ENCODE assay signal across 1 cellular context in genomic region chr13:83881917-83882625, GRCh38.
TF ChIP-seq lines count a peak whose summit lies in the region.

A gene with protein sequence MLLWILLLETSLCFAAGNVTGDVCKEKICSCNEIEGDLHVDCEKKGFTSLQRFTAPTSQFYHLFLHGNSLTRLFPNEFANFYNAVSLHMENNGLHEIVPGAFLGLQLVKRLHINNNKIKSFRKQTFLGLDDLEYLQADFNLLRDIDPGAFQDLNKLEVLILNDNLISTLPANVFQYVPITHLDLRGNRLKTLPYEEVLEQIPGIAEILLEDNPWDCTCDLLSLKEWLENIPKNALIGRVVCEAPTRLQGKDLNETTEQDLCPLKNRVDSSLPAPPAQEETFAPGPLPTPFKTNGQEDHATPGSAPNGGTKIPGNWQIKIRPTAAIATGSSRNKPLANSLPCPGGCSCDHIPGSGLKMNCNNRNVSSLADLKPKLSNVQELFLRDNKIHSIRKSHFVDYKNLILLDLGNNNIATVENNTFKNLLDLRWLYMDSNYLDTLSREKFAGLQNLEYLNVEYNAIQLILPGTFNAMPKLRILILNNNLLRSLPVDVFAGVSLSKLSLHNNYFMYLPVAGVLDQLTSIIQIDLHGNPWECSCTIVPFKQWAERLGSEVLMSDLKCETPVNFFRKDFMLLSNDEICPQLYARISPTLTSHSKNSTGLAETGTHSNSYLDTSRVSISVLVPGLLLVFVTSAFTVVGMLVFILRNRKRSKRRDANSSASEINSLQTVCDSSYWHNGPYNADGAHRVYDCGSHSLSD (minus strand): TSS chr13:83882474. CDS start chr13:83881507, 967 bp downstream.

TF ChIP-seq in K562, 482 proteins besides CTCF, POLR2A, EP300 and RAD21:
- TF ChIP-seq ZNF318 (IDR thresholded peaks at IDR 0.05; ENCODE audit: borderline replicate concordance in 1 of 2, low read depth in 1 of 2) (no peak), SMAD2 (IDR thresholded peaks at IDR 0.05; ENCODE audit: low read depth, low read length) (no peak), NEUROD1 (IDR thresholded peaks at IDR 0.05; ENCODE audit: borderline replicate concordance, low read depth, low read length, partially characterized antibody) (no peak), ZNF175 (CRISPR knock-in tag; IDR thresholded peaks at IDR 0.05; ENCODE audit: low read depth) (no peak), MIER1 (IDR thresholded peaks at IDR 0.05; ENCODE audit: low read depth) (0 out of 2 replicates have a peak, but pooled peaks have one; percentile 45), E2F5 (CRISPR knock-in tag; IDR thresholded peaks at IDR 0.05) (no peak), ZBTB33 (CRISPR knock-in tag; IDR thresholded peaks at IDR 0.05) (peak; percentile 26; the same call in 1 of the 2 replicates), MEF2A (IDR thresholded peaks at IDR 0.05; ENCODE audit: control insufficient read depth, low read depth, low read length) (no peak), GTF3C2 (IDR thresholded peaks at IDR 0.05; ENCODE audit: borderline replicate concordance, extremely low read depth, insufficient read length) (no peak), SMARCA4 (IDR thresholded peaks at IDR 0.05) (no peak), ZNF212 (CRISPR knock-in tag; IDR thresholded peaks at IDR 0.05) (no peak), TEAD4 (IDR thresholded peaks at IDR 0.05; ENCODE audit: low read length) (no peak), TEAD4 (CRISPR knock-in tag; IDR thresholded peaks at IDR 0.05; ENCODE audit: borderline replicate concordance) (no peak), FOXA3 (CRISPR knock-in tag; conservative IDR thresholded peaks at IDR 0.05 in 1 of 2, IDR thresholded peaks at IDR 0.05 in 1 of 2) (no peak), EHMT2 (IDR thresholded peaks at IDR 0.05) (peak; percentile 61; the same call in 1 of the 2 replicates), ZNF395 (CRISPR knock-in tag; IDR thresholded peaks at IDR 0.05) (no peak)
- TF ChIP-seq, protein P1, sequence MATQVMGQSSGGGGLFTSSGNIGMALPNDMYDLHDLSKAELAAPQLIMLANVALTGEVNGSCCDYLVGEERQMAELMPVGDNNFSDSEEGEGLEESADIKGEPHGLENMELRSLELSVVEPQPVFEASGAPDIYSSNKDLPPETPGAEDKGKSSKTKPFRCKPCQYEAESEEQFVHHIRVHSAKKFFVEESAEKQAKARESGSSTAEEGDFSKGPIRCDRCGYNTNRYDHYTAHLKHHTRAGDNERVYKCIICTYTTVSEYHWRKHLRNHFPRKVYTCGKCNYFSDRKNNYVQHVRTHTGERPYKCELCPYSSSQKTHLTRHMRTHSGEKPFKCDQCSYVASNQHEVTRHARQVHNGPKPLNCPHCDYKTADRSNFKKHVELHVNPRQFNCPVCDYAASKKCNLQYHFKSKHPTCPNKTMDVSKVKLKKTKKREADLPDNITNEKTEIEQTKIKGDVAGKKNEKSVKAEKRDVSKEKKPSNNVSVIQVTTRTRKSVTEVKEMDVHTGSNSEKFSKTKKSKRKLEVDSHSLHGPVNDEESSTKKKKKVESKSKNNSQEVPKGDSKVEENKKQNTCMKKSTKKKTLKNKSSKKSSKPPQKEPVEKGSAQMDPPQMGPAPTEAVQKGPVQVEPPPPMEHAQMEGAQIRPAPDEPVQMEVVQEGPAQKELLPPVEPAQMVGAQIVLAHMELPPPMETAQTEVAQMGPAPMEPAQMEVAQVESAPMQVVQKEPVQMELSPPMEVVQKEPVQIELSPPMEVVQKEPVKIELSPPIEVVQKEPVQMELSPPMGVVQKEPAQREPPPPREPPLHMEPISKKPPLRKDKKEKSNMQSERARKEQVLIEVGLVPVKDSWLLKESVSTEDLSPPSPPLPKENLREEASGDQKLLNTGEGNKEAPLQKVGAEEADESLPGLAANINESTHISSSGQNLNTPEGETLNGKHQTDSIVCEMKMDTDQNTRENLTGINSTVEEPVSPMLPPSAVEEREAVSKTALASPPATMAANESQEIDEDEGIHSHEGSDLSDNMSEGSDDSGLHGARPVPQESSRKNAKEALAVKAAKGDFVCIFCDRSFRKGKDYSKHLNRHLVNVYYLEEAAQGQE (CRISPR knock-in tag; IDR thresholded peaks at IDR 0.05; ENCODE audit: low read depth), result peak; percentile 78; the same call in 1 of the 2 replicates
- TF ChIP-seq, protein P2, sequence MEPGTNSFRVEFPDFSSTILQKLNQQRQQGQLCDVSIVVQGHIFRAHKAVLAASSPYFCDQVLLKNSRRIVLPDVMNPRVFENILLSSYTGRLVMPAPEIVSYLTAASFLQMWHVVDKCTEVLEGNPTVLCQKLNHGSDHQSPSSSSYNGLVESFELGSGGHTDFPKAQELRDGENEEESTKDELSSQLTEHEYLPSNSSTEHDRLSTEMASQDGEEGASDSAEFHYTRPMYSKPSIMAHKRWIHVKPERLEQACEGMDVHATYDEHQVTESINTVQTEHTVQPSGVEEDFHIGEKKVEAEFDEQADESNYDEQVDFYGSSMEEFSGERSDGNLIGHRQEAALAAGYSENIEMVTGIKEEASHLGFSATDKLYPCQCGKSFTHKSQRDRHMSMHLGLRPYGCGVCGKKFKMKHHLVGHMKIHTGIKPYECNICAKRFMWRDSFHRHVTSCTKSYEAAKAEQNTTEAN (CRISPR knock-in tag; IDR thresholded peaks at IDR 0.05), result no peak
